ENCODE assay signal across 3 cellular contexts in genomic region chr4:71230258-71230594, GRCh38.
TF ChIP-seq lines count a peak whose summit lies in the region.

No MANE protein-coding gene starts in this region.

TF ChIP-seq in liver, 16 proteins besides CTCF, POLR2A, EP300 and RAD21 (continued from another document):
- TF ChIP-seq EGR1 (IDR thresholded peaks at IDR 0.05; ENCODE audit: low read depth in 2 of 2), result no peak
- no peak for TF ChIP-seq MAX (IDR thresholded peaks at IDR 0.05)
- peak; percentile 57 for TF ChIP-seq FOXA2 (IDR thresholded peaks at IDR 0.05)
- peak; percentile 33 for TF ChIP-seq FOXA1 (IDR thresholded peaks at IDR 0.05)
- TF ChIP-seq TAF1 (conservative IDR thresholded peaks at IDR 0.05), result no peak
- peak; percentile 74 for TF ChIP-seq REST (IDR thresholded peaks at IDR 0.05)
- no peak for TF ChIP-seq NR2F2 (IDR thresholded peaks at IDR 0.05)
- peak; percentile 49 for TF ChIP-seq SP1 (IDR thresholded peaks at IDR 0.05)
- no peak for TF ChIP-seq JUND (IDR thresholded peaks at IDR 0.05)
- TF ChIP-seq ZBTB33 (IDR thresholded peaks at IDR 0.05), result no peak
- TF ChIP-seq HNF4G (IDR thresholded peaks at IDR 0.05), result no peak
- peak; percentile 50 for TF ChIP-seq YY1 (IDR thresholded peaks at IDR 0.05)
- TF ChIP-seq HNF4A (conservative IDR thresholded peaks at IDR 0.05), result peak in 1 of 2 donors; percentile 43
- TF ChIP-seq ATF3 (IDR thresholded peaks at IDR 0.05), result no peak

TF ChIP-seq in HepG2, 621 proteins besides CTCF, POLR2A, EP300 and RAD21 (continued from another document):
- TF ChIP-seq NFIC (IDR thresholded peaks at IDR 0.05; ENCODE audit: low read length) (no peak), SRSF9 (IDR thresholded peaks at IDR 0.05; ENCODE audit: borderline replicate concordance, insufficient read depth, low read depth, low read length, poor library complexity, severe bottlenecking) (no peak), HNRNPL (IDR thresholded peaks at IDR 0.05; ENCODE audit: low read depth, low read length) (no peak), HNF1B (CRISPR knock-in tag; IDR thresholded peaks at IDR 0.05) (no peak), ZNF503 (CRISPR knock-in tag; IDR thresholded peaks at IDR 0.05) (no peak), KLF11 (CRISPR knock-in tag; IDR thresholded peaks at IDR 0.05) (no peak), MAFF (IDR thresholded peaks at IDR 0.05; ENCODE audit: low read depth, low read length) (no peak), ZNF569 (CRISPR knock-in tag; IDR thresholded peaks at IDR 0.05; ENCODE audit: borderline replicate concordance) (no peak), AGO2 (optimal IDR thresholded peaks at IDR 0.05; ENCODE audit: low read depth, low read length) (no peak), ATF4 (CRISPR knock-in tag; IDR thresholded peaks at IDR 0.05) (no peak), HNF4A (CRISPR knock-in tag; IDR thresholded peaks at IDR 0.05) (no peak), KAT2B (IDR thresholded peaks at IDR 0.05; ENCODE audit: borderline replicate concordance, low read depth, low read length) (no peak), TRIM22 (IDR thresholded peaks at IDR 0.05) (no peak), HDAC6 (IDR thresholded peaks at IDR 0.05; ENCODE audit: low read depth, low read length) (no peak), CCAR2 (optimal IDR thresholded peaks at IDR 0.05; ENCODE audit: low read depth, low read length) (no peak), ZFP36L2 (CRISPR knock-in tag; IDR thresholded peaks at IDR 0.05) (no peak), PRMT3 (CRISPR knock-in tag; IDR thresholded peaks at IDR 0.05; ENCODE audit: borderline replicate concordance, low read depth) (no peak), ZNF567 (CRISPR knock-in tag; IDR thresholded peaks at IDR 0.05; ENCODE audit: borderline replicate concordance) (no peak)

TF ChIP-seq in SK-N-SH, 30 proteins besides CTCF, POLR2A, EP300 and RAD21 (continued from another document):
- TF ChIP-seq REST (IDR thresholded peaks at IDR 0.05; ENCODE audit: low read depth, low read length) (no peak), PBX3 (IDR thresholded peaks at IDR 0.05) (no peak), GATA2 (CRISPR knock-in tag; IDR thresholded peaks at IDR 0.05) (no peak), TEAD4 (IDR thresholded peaks at IDR 0.05; ENCODE audit: borderline replicate concordance, insufficient read depth) (no peak), FOXJ3 (CRISPR knock-in tag; IDR thresholded peaks at IDR 0.05) (no peak), ZBTB33 (IDR thresholded peaks at IDR 0.05; ENCODE audit: borderline replicate concordance, low read depth) (no peak), MAX (IDR thresholded peaks at IDR 0.05; ENCODE audit: low read depth) (no peak), USF2 (IDR thresholded peaks at IDR 0.05; ENCODE audit: borderline replicate concordance, low read depth, low read length) (no peak), TCF12 (IDR thresholded peaks at IDR 0.05) (no peak), FOXM1 (IDR thresholded peaks at IDR 0.05; ENCODE audit: low read depth) (no peak), MXI1 (IDR thresholded peaks at IDR 0.05; ENCODE audit: low read depth, low read length) (no peak), GABPA (IDR thresholded peaks at IDR 0.05; ENCODE audit: low read depth) (no peak), NRF1 (IDR thresholded peaks at IDR 0.05; ENCODE audit: low read depth, low read length) (no peak)
